In the genomic region with DNA sequence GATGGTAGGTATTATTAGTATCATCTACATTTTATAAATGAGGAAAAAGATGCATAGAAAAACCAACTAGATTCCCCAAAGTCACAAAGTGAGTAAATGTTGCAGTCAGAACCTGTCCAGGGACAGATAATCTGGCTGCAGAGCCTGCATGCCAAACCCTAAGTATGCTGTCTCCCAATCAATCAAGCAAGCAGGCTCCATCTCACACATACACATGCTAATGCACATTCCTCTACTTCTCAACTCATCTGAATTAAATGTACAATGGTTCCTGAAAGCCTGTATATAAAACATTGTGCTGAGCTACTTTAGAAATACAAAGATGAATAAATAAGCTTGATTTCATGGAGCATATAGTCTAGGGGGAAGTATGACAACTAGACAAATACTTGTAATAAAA, we compare ENCODE assay signal across 27 cellular contexts.
DNase-seq lines count a peak whose midpoint lies in the region; FAIRE-seq and TF ChIP-seq lines count a peak whose summit lies in the region.
"Had no signal": no experiment of that assay in that cellular context is flagged by ENCODE, and none has a peak within 500 bp of the region (broad histone marks: within the 10 kb centered on the region; RNA-seq: fewer than 3 reads in every experiment).

No MANE protein-coding gene starts in this region.

- H3K4me1 ChIP-seq in neural progenitor cell (no peaks in the 10 kb centered on the region), mammary epithelial cell (ENCODE audit: insufficient read depth, low read length) (no peaks in the 10 kb centered on the region)
- H3K4me1 ChIP-seq: breast epithelium, colonic mucosa had no signal

- H3K27ac Mint-ChIP-seq in activated naive CD4-positive, alpha-beta T cell treated with anti-CD3 and anti-CD28 coated beads, Interleukin-2, amount 10 ng/mL, durations not matched to agents 7 days and 5 days = peak overlapping the region; percentile 94
- H3K27ac Mint-ChIP-seq in activated naive CD8-positive, alpha-beta T cell treated with anti-CD3 and anti-CD28 coated beads for 36 hours = peak overlapping the region; percentile 59
- H3K27ac Mint-ChIP-seq in neural progenitor cell = no peak overlapping the region
- H3K27ac Mint-ChIP-seq: endodermal cell; stimulated activated memory B cell treated with anti-CD40 and anti-IgM and Interleukin-4, amounts not matched to agents 10 μg/mL and 1 μg/mL and 100 μg/mL, for 72 hours; WTC11 had no signal

- no peaks in the 10 kb centered on the region for H3K36me3 ChIP-seq in neural progenitor cell
- no peaks in the 10 kb centered on the region for H3K36me3 ChIP-seq in mammary epithelial cell (ENCODE audit: insufficient read depth, low read length)
- H3K36me3 ChIP-seq: breast epithelium, colonic mucosa had no signal

- no peaks in the 10 kb centered on the region for H3K27me3 ChIP-seq in neural progenitor cell
- H3K27me3 ChIP-seq in mammary epithelial cell (ENCODE audit: insufficient read depth, low read length) = no peaks in the 10 kb centered on the region
- H3K27me3 ChIP-seq: breast epithelium, colonic mucosa, esophagus muscularis mucosa, left lung, spleen had no signal

- H3K27ac ChIP-seq in neural progenitor cell = no peak overlapping the region
- H3K27ac ChIP-seq in mammary epithelial cell (ENCODE audit: insufficient read depth, low read depth, low read length) = no peak overlapping the region
- H3K27ac ChIP-seq: breast epithelium, colonic mucosa, esophagus muscularis mucosa, left lung, SK-N-MC had no signal

- FAIRE-seq in GM12891 (lab: Jason Lieb, UNC) = peak; percentile 82
- FAIRE-seq: frontal cortex had no signal

- H3K4me3 ChIP-seq in neural progenitor cell (no peak overlapping the region), mammary epithelial cell (replicated peaks in 1 of 3; ENCODE audit: insufficient read depth in 1 of 3, low read depth in 2 of 3, low read length in 3 of 3) (no peak overlapping the region)
- H3K4me3 ChIP-seq: breast epithelium, colonic mucosa, esophagus muscularis mucosa, left lung, SK-N-MC had no signal

- CTCF ChIA-PET in activated naive CD4-positive, alpha-beta T cell treated with anti-CD3 and anti-CD28 coated beads, Interleukin-2, amount 10 ng/mL, durations not matched to agents 7 days and 5 days (lab: Charles Lee) = no interaction called here
- CTCF ChIA-PET in mammary epithelial cell (lab: Charles Lee; ENCODE audit: low non-redundant PET) = no interaction called here

- dilution Hi-C loops in mammary epithelial cell (cut with HindIII; ENCODE audit: low sequenced_read_pairs) = no loop called here

- no peaks in the 10 kb centered on the region for H3F3A ChIP-seq in neural progenitor cell (ENCODE audit: low read depth)

- no peaks in the 10 kb centered on the region for H3K27me3 Mint-ChIP-seq in activated naive CD4-positive, alpha-beta T cell treated with anti-CD3 and anti-CD28 coated beads, Interleukin-2, amount 10 ng/mL, durations not matched to agents 7 days and 5 days
- H3K27me3 Mint-ChIP-seq in activated naive CD8-positive, alpha-beta T cell treated with anti-CD3 and anti-CD28 coated beads for 36 hours = no peaks in the 10 kb centered on the region
- peaks cover 2% of the 10 kb centered on the region for H3K27me3 Mint-ChIP-seq in neural progenitor cell (ENCODE audit: insufficient read depth, low read depth)
- H3K27me3 Mint-ChIP-seq: stimulated activated memory B cell treated with anti-CD40 and anti-IgM and Interleukin-4, amounts not matched to agents 10 μg/mL and 1 μg/mL and 100 μg/mL, for 72 hours had no signal

- H4K20me1 ChIP-seq in neural progenitor cell (ENCODE audit: low read depth) (no peaks in the 10 kb centered on the region), mammary epithelial cell (ENCODE audit: insufficient read depth, low read length) (no peaks in the 10 kb centered on the region)

- H3K9me3 ChIP-seq in neural progenitor cell (ENCODE audit: low read depth) (no peaks in the 10 kb centered on the region), mammary epithelial cell (replicated peaks; ENCODE audit: insufficient read depth, low read length) (peaks cover under 1% of the 10 kb centered on the region)
- H3K9me3 ChIP-seq: colonic mucosa, esophagus muscularis mucosa, left lung had no signal

- intact Hi-C loops in mammary epithelial cell (cut with micrococcal nuclease) = no loop called here

- H3K4me2 ChIP-seq in neural progenitor cell (no peak overlapping the region), mammary epithelial cell (ENCODE audit: insufficient read depth, low read depth, low read length) (no peak overlapping the region)

- no peak for DNase-seq in activated naive CD4-positive, alpha-beta T cell treated with anti-CD3 and anti-CD28 coated beads, Interleukin-2, amount 10 ng/mL, durations not matched to agents 7 days and 5 days
- DNase-seq in activated naive CD4-positive, alpha-beta T cell (lab: John Stamatoyannopoulos, UW) = no peak
- DNase-seq in GM12891 (ENCODE audit: insufficient read length, low spot score) (no peak), neural progenitor cell (ENCODE audit: low spot score) (peak; percentile 11), NCI-H2029 treated with DMSO at 0.1 percent for 48 hours (lab: John Stamatoyannopoulos, UW) (no peak), mammary epithelial cell (no peak)
- DNase-seq in activated naive CD8-positive, alpha-beta T cell treated with anti-CD3 and anti-CD28 coated beads for 36 hours = no peak
- DNase-seq: amniotic stem cell; colonic mucosa; endodermal cell; IMR-90; left lung; NCI-H1092 treated with DMSO at 0.1 percent for 48 hours; NCI-H187 treated with DMSO at 0.1 percent for 48 hours; NCI-H2227 treated with DMSO at 0.1 percent for 48 hours; NCI-H748 treated with DMSO at 0.1 percent for 48 hours; right cardiac atrium; RPMI8226; spleen; stimulated activated CD4-positive, alpha-beta T cell treated with anti-CD3 and anti-CD28 coated beads, Interleukin-2, amount 100 ng/mL, for 48 hours had no signal

- BruUV-seq in mammary epithelial cell (replicated peaks; lab: Mats Ljungman, UMichigan) = no TSS peak

- H3K9ac ChIP-seq in neural progenitor cell (no peak overlapping the region), mammary epithelial cell (ENCODE audit: insufficient read depth, low read length) (no peak overlapping the region)

- peaks cover 84% of the 10 kb centered on the region for H3K36me3 Mint-ChIP-seq in activated naive CD4-positive, alpha-beta T cell treated with anti-CD3 and anti-CD28 coated beads, Interleukin-2, amount 10 ng/mL, durations not matched to agents 7 days and 5 days
- peaks cover 85% of the 10 kb centered on the region for H3K36me3 Mint-ChIP-seq in activated naive CD8-positive, alpha-beta T cell treated with anti-CD3 and anti-CD28 coated beads for 36 hours
- peaks cover 50% of the 10 kb centered on the region for H3K36me3 Mint-ChIP-seq in neural progenitor cell

- in situ Hi-C loops in mammary epithelial cell (cut with MboI; ENCODE audit: low sequenced_read_pairs in 2 of 2) = no loop called here

- peaks cover 23% of the 10 kb centered on the region for H3K9me3 Mint-ChIP-seq in activated naive CD4-positive, alpha-beta T cell treated with anti-CD3 and anti-CD28 coated beads, Interleukin-2, amount 10 ng/mL, durations not matched to agents 7 days and 5 days
- peaks cover 30% of the 10 kb centered on the region for H3K9me3 Mint-ChIP-seq in activated naive CD8-positive, alpha-beta T cell treated with anti-CD3 and anti-CD28 coated beads for 36 hours
- H3K9me3 Mint-ChIP-seq in neural progenitor cell = peaks cover 22% of the 10 kb centered on the region

- H3K4me1 Mint-ChIP-seq in activated naive CD4-positive, alpha-beta T cell treated with anti-CD3 and anti-CD28 coated beads, Interleukin-2, amount 10 ng/mL, durations not matched to agents 7 days and 5 days = peaks cover 95% of the 10 kb centered on the region
- peaks cover 83% of the 10 kb centered on the region for H3K4me1 Mint-ChIP-seq in activated naive CD8-positive, alpha-beta T cell treated with anti-CD3 and anti-CD28 coated beads for 36 hours
- H3K4me1 Mint-ChIP-seq in neural progenitor cell = no peaks in the 10 kb centered on the region

- no peak for TF ChIP-seq POLR2A in GM12891 (IDR thresholded peaks at IDR 0.05; ENCODE audit: low read depth, low read length)

- TF ChIP-seq CTCF in neural progenitor cell (IDR thresholded peaks at IDR 0.05) (no peak), mammary epithelial cell (conservative IDR thresholded peaks at IDR 0.05 in 1 of 2, IDR thresholded peaks at IDR 0.05 in 1 of 2; ENCODE audit: extremely low read depth in 1 of 2, insufficient read depth in 1 of 2, low read depth in 1 of 2, low read length in 2 of 2) (no peak)

- H3K4me3 Mint-ChIP-seq in activated naive CD4-positive, alpha-beta T cell treated with anti-CD3 and anti-CD28 coated beads, Interleukin-2, amount 10 ng/mL, durations not matched to agents 7 days and 5 days = peak overlapping the region; percentile 50
- peak overlapping the region; percentile 35 for H3K4me3 Mint-ChIP-seq in activated naive CD8-positive, alpha-beta T cell treated with anti-CD3 and anti-CD28 coated beads for 36 hours
- no peak overlapping the region for H3K4me3 Mint-ChIP-seq in neural progenitor cell
- H3K4me3 Mint-ChIP-seq: endodermal cell; neural crest cell; stimulated activated memory B cell treated with anti-CD40 and anti-IgM and Interleukin-4, amounts not matched to agents 10 μg/mL and 1 μg/mL and 100 μg/mL, for 72 hours; WTC11 had no signal

- H2AFZ ChIP-seq in neural progenitor cell (replicated peaks) (no peak overlapping the region), mammary epithelial cell (ENCODE audit: low read depth, low read length) (no peak overlapping the region)

- H3K79me2 ChIP-seq in neural progenitor cell (ENCODE audit: low read depth) (peaks cover 87% of the 10 kb centered on the region), mammary epithelial cell (ENCODE audit: insufficient read depth, low read length) (peaks cover 17% of the 10 kb centered on the region)

TF ChIP-seq in GM12891, 5 proteins besides CTCF, POLR2A, EP300 and RAD21:
- TF ChIP-seq SPI1 (IDR thresholded peaks at IDR 0.05; ENCODE audit: low read depth, low read length) = no peak
- TF ChIP-seq POU2F2 (IDR thresholded peaks at IDR 0.05; ENCODE audit: low read depth, low read length) = no peak
- no peak for TF ChIP-seq TAF1 (IDR thresholded peaks at IDR 0.05; ENCODE audit: low read depth, low read length)
- TF ChIP-seq PAX5 (IDR thresholded peaks at IDR 0.05; ENCODE audit: insufficient read depth, low read length, severe bottlenecking) = no peak
- no peak for TF ChIP-seq POLR2AphosphoS5 (IDR thresholded peaks at IDR 0.05; ENCODE audit: low read depth, low read length)
